In genomic region chr20:54170026-54170471, GRCh38 we compare ENCODE assay signal across 20 cellular contexts. TPM values are rescaled to one million over a fixed set of nuclear protein-coding genes. Genes with fewer than 3 reads are reported as not detected.
DNase-seq lines count a peak whose midpoint lies in the region; ATAC-seq, FAIRE-seq and TF ChIP-seq lines count a peak whose summit lies in the region.
"Had no signal": no experiment of that assay in that cellular context is flagged by ENCODE, and none has a peak within 500 bp of the region (broad histone marks: within the 10 kb centered on the region; RNA-seq: fewer than 3 reads in every experiment).

No MANE protein-coding gene starts in this region.

- H3K9ac ChIP-seq in BLaER1: no peak overlapping the region

- intact Hi-C loops in dorsolateral prefrontal cortex (cut with DNase I): no loop called here

- no peak overlapping the region for H3K4me3 ChIP-seq in BLaER1
- no peak overlapping the region for H3K4me3 ChIP-seq in RWPE2 (ENCODE audit: severe bottlenecking)
- no peak overlapping the region for H3K4me3 ChIP-seq in dorsolateral prefrontal cortex
- H3K4me3 ChIP-seq: K562 had no signal

- H3K27me3 ChIP-seq in BLaER1 (peaks cover 43% of the 10 kb centered on the region), RWPE2 (ENCODE audit: insufficient read depth, poor library complexity, severe bottlenecking) (peaks cover 17% of the 10 kb centered on the region), dorsolateral prefrontal cortex (peaks cover 0 to 86% (median 52%) of the 10 kb centered on the region in 45 donors)

- H4K20me1 ChIP-seq in BLaER1: no peaks in the 10 kb centered on the region

- H3K4me2 ChIP-seq in BLaER1: peak overlapping the region; percentile 23

- no peak for ATAC-seq in RWPE2 (ENCODE audit: low read depth)
- ATAC-seq: K562 had no signal

- no peaks in the 10 kb centered on the region for H3K36me3 ChIP-seq in BLaER1
- no peaks in the 10 kb centered on the region for H3K36me3 ChIP-seq in RWPE2 (ENCODE audit: low read depth)
- H3K36me3 ChIP-seq: BE2C had no signal

- TF ChIP-seq CTCF in RWPE2 (IDR thresholded peaks at IDR 0.05; ENCODE audit: poor library complexity, severe bottlenecking) (no peak), dorsolateral prefrontal cortex (IDR thresholded peaks at IDR 0.05 in 54 of 56, conservative IDR thresholded peaks at IDR 0.05 in 2 of 56; ENCODE audit: low read depth in 1 of 56, partially characterized antibody in 56 of 56) (no peak)

- peaks cover 21% of the 10 kb centered on the region for H3K9me3 ChIP-seq in BLaER1
- no peaks in the 10 kb centered on the region for H3K9me3 ChIP-seq in RWPE2 (ENCODE audit: severe bottlenecking)
- H3K9me3 ChIP-seq: BE2C, Caco-2 had no signal

- no peak for DNase-seq in HTR-8/SVneo (ENCODE audit: insufficient read length, low spot score)
- no peak for DNase-seq in RWPE2 (ENCODE audit: low spot score)
- DNase-seq in islet precursor cell: peak; percentile 3
- no peak for DNase-seq in NCI-H1930 (lab: John Stamatoyannopoulos, UW)
- no peak for DNase-seq in iPS-NIHi11 (ENCODE audit: low spot score)
- DNase-seq in dorsolateral prefrontal cortex: no peak
- DNase-seq in NCI-H345 (lab: John Stamatoyannopoulos, UW): no peak
- DNase-seq: ACHN; BE2C; Caco-2; CD4-positive, alpha-beta T cell; DMS153; DMS79; GDM1; GOT3; H7; IMR-90 had no signal

- H3K27ac ChIP-seq in BLaER1: no peak overlapping the region
- H3K27ac ChIP-seq in RWPE2 (ENCODE audit: poor library complexity, severe bottlenecking): peak overlapping the region; percentile 46
- no peak overlapping the region for H3K27ac ChIP-seq in dorsolateral prefrontal cortex
- H3K27ac ChIP-seq: C4-2B had no signal

- peak; percentile 16 for FAIRE-seq in HTR-8/SVneo (lab: Jason Lieb, UNC)

- H3K4me1 ChIP-seq in BLaER1: peaks cover 9% of the 10 kb centered on the region
- peaks cover 41% of the 10 kb centered on the region for H3K4me1 ChIP-seq in RWPE2 (ENCODE audit: insufficient read depth, poor library complexity, severe bottlenecking)
- H3K4me1 ChIP-seq: BE2C had no signal

RNA-seq across cellular contexts. Expression of gene CYP24A1, which starts 3.7 kb away (rescaled TPM):
- total RNA-seq in dorsolateral prefrontal cortex: 1 to 10 TPM in 44 of 120 experiments, under 1 TPM in 48, not detected in 28; 0.15 to 3.5 (median 0.94) TPM
- total RNA-seq: IMR-90, K562 had no signal

RNA-seq across cellular contexts. Expression of gene PFDN4, which starts 37.8 kb away (rescaled TPM):
- total RNA-seq in dorsolateral prefrontal cortex: 10 to 100 TPM; 12.0 to 56.7 (median 33.2) TPM
